12 cellular contexts compared by ENCODE assay signal in the genomic region with DNA sequence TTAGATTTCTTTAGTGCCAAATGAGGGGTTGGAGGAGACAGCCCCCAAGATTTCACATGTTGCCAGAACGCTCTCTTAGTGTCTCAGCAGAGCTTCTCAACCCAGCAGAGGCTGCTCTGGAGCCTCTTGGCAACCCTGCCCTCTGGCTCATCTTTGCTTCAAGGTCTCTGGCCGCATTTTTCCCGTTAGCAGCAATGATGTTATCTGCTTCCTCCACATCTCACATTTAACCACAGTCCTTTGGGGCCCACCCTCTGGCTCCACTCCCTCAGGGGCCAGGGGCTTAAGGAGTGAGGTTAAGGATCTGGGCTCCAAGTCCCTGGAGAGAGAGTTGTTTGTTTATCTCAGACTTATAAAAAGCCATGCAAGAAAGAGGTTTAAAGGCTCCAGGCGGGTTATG. TPM values are rescaled to one million over a fixed set of nuclear protein-coding genes. Genes with fewer than 3 reads are reported as not detected.
DNase-seq lines count a peak whose midpoint lies in the region; ATAC-seq and TF ChIP-seq lines count a peak whose summit lies in the region.
"Had no signal": no experiment of that assay in that cellular context is flagged by ENCODE, and none has a peak within 500 bp of the region (broad histone marks: within the 10 kb centered on the region; RNA-seq: fewer than 3 reads in every experiment).

No MANE protein-coding gene starts in this region.

- H3K27ac Mint-ChIP-seq in activated CD8-positive, alpha-beta memory T cell treated with anti-CD3 and anti-CD28 coated beads, Interleukin-2, amount 10 ng/mL, durations not matched to agents 7 days and 5 days = peak overlapping the region; percentile 31
- peak overlapping the region; percentile 79 for H3K27ac Mint-ChIP-seq in stimulated activated effector memory CD8-positive, alpha-beta T cell treated with anti-CD3 and anti-CD28 coated beads, Interleukin-12 subunit alpha, Interleukin-12 subunit beta, amount 100 ng/mL, for 72 hours

- H3K36me3 Mint-ChIP-seq in activated CD8-positive, alpha-beta memory T cell treated with anti-CD3 and anti-CD28 coated beads, Interleukin-2, amount 10 ng/mL, durations not matched to agents 7 days and 5 days = peaks cover 6% of the 10 kb centered on the region
- H3K36me3 Mint-ChIP-seq in stimulated activated effector memory CD8-positive, alpha-beta T cell treated with anti-CD3 and anti-CD28 coated beads, Interleukin-12 subunit alpha, Interleukin-12 subunit beta, amount 100 ng/mL, for 72 hours = peaks cover 9% of the 10 kb centered on the region

- H3K79me2 ChIP-seq in OCI-LY3 (ENCODE audit: low read length) = no peaks in the 10 kb centered on the region

- peak overlapping the region; percentile 76 for H3K4me2 ChIP-seq in OCI-LY3 (ENCODE audit: low read length)

- no peak for ATAC-seq in activated CD8-positive, alpha-beta memory T cell treated with anti-CD3 and anti-CD28 coated beads, Interleukin-2, amount 10 ng/mL, durations not matched to agents 7 days and 5 days
- no peak for ATAC-seq in stimulated activated effector memory CD8-positive, alpha-beta T cell treated with anti-CD3 and anti-CD28 coated beads, Interleukin-12 subunit alpha, Interleukin-12 subunit beta, amount 100 ng/mL, for 72 hours
- ATAC-seq in HG03565 (IDR thresholded peaks at IDR 0.05; ENCODE audit: unreplicated experiment) (no peak), HG03175 (IDR thresholded peaks at IDR 0.05; ENCODE audit: unreplicated experiment) (no peak), HG03045 (IDR thresholded peaks at IDR 0.05; ENCODE audit: unreplicated experiment) (no peak)
- ATAC-seq: heart left ventricle had no signal

- H3K4me1 ChIP-seq in OCI-LY3 (ENCODE audit: low read length) = peaks cover 43% of the 10 kb centered on the region

- H3K27me3 ChIP-seq in OCI-LY3 (ENCODE audit: low read depth, low read length) = peaks cover 29% of the 10 kb centered on the region

- H3K4me3 ChIP-seq in OCI-LY3 (ENCODE audit: low read length) (peak overlapping the region; percentile 65), cardiac fibroblast (replicated peaks in 1 of 2; ENCODE audit: low read depth in 2 of 2, low read length in 2 of 2) (no peak overlapping the region)
- H3K4me3 ChIP-seq: coronary artery, heart left ventricle had no signal

- H3K27me3 Mint-ChIP-seq in activated CD8-positive, alpha-beta memory T cell treated with anti-CD3 and anti-CD28 coated beads, Interleukin-2, amount 10 ng/mL, durations not matched to agents 7 days and 5 days = peaks cover 12% of the 10 kb centered on the region

- CTCF ChIA-PET in activated CD8-positive, alpha-beta memory T cell treated with anti-CD3 and anti-CD28 coated beads, Interleukin-2, amount 10 ng/mL, durations not matched to agents 7 days and 5 days (lab: Charles Lee) = interaction anchor here (1.1 to 1.9 kb wide), 5 partner anchors 24 to 130 kb away, joined by 3 to 10 read pairs (median 5); no protein-coding TSS in a partner anchor

- no peaks in the 10 kb centered on the region for H3K36me3 ChIP-seq in OCI-LY3 (replicated peaks; ENCODE audit: low read depth, low read length)
- H3K36me3 ChIP-seq: heart left ventricle had no signal

- H3K4me3 Mint-ChIP-seq in activated CD8-positive, alpha-beta memory T cell treated with anti-CD3 and anti-CD28 coated beads, Interleukin-2, amount 10 ng/mL, durations not matched to agents 7 days and 5 days = no peak overlapping the region
- peak overlapping the region; percentile 33 for H3K4me3 Mint-ChIP-seq in stimulated activated effector memory CD8-positive, alpha-beta T cell treated with anti-CD3 and anti-CD28 coated beads, Interleukin-12 subunit alpha, Interleukin-12 subunit beta, amount 100 ng/mL, for 72 hours

- H2AFZ ChIP-seq in OCI-LY3 (ENCODE audit: low read depth, low read length) = peak overlapping the region; percentile 78

- TF ChIP-seq CTCF in OCI-LY3 (IDR thresholded peaks at IDR 0.05; ENCODE audit: low read depth, low read length) = no peak
- TF ChIP-seq CTCF in cardiac fibroblast (IDR thresholded peaks at IDR 0.05; ENCODE audit: low read depth, low read length) = no peak

- DNase-seq in activated CD8-positive, alpha-beta memory T cell treated with anti-CD3 and anti-CD28 coated beads, Interleukin-2, amount 10 ng/mL, durations not matched to agents 7 days and 5 days = peak; percentile 52
- DNase-seq in activated CD8-positive, alpha-beta memory T cell treated with anti-CD3 and anti-CD28 coated beads, Interleukin-2, amount 50 U/mL, for 4 hours = no peak
- DNase-seq in cardiac fibroblast (ENCODE audit: low read depth in 2 of 2) = peak; percentile 11 to 23
- no peak for DNase-seq in stimulated activated effector memory CD8-positive, alpha-beta T cell treated with anti-CD3 and anti-CD28 coated beads, Interleukin-12 subunit alpha, Interleukin-12 subunit beta, amount 100 ng/mL, for 72 hours (ENCODE audit: low spot score in 2 of 2)
- DNase-seq: activated T-cell treated with anti-CD3 and anti-CD28 coated beads, Interleukin-2, amount 50 U/mL, for 1 hour; heart left ventricle; NCI-H2171 treated with DMSO at 0.1 percent for 48 hours had no signal

- H3K27ac ChIP-seq in OCI-LY3 (ENCODE audit: low read length) = no peak overlapping the region
- H3K27ac ChIP-seq: coronary artery, heart left ventricle had no signal

- peaks cover 52% of the 10 kb centered on the region for H3K4me1 Mint-ChIP-seq in activated CD8-positive, alpha-beta memory T cell treated with anti-CD3 and anti-CD28 coated beads, Interleukin-2, amount 10 ng/mL, durations not matched to agents 7 days and 5 days
- peaks cover 52% of the 10 kb centered on the region for H3K4me1 Mint-ChIP-seq in stimulated activated effector memory CD8-positive, alpha-beta T cell treated with anti-CD3 and anti-CD28 coated beads, Interleukin-12 subunit alpha, Interleukin-12 subunit beta, amount 100 ng/mL, for 72 hours

- H4K20me1 ChIP-seq in OCI-LY3 (ENCODE audit: insufficient read depth, low read length) = peaks cover 3% of the 10 kb centered on the region; the same call in 1 of the 2 replicates

- peak overlapping the region; percentile 26; the same call in 1 of the 2 replicates for H3K9ac ChIP-seq in OCI-LY3 (ENCODE audit: low read length)

- H3K9me3 Mint-ChIP-seq in activated CD8-positive, alpha-beta memory T cell treated with anti-CD3 and anti-CD28 coated beads, Interleukin-2, amount 10 ng/mL, durations not matched to agents 7 days and 5 days (ENCODE audit: low read depth) = no peaks in the 10 kb centered on the region
- no peaks in the 10 kb centered on the region for H3K9me3 Mint-ChIP-seq in stimulated activated effector memory CD8-positive, alpha-beta T cell treated with anti-CD3 and anti-CD28 coated beads, Interleukin-12 subunit alpha, Interleukin-12 subunit beta, amount 100 ng/mL, for 72 hours

- no peaks in the 10 kb centered on the region for H3K9me3 ChIP-seq in OCI-LY3 (ENCODE audit: insufficient read depth, low read length)
- H3K9me3 ChIP-seq: heart left ventricle had no signal

RNA-seq across cellular contexts. Expression of a gene that starts 3.3 kb away (rescaled TPM):
- total RNA-seq in activated CD8-positive, alpha-beta memory T cell treated with anti-CD3 and anti-CD28 coated beads, Interleukin-2, amount 10 ng/mL, durations not matched to agents 7 days and 5 days = 10 to 100 TPM; 35.7 to 40.9 TPM

Comparison
In these comparisons a context has a peak if more than half of its experiments do, and no peak if none do; other contexts are left out.
1. DNase-seq: peak in activated CD8-positive, alpha-beta memory T cell treated with anti-CD3 and anti-CD28 coated beads, Interleukin-2, amount 10 ng/mL, durations not matched to agents 7 days and 5 days (single experiment) and cardiac fibroblast (2 of 2); none in activated CD8-positive, alpha-beta memory T cell treated with anti-CD3 and anti-CD28 coated beads, Interleukin-2, amount 50 U/mL, for 4 hours (single experiment) and stimulated activated effector memory CD8-positive, alpha-beta T cell treated with anti-CD3 and anti-CD28 coated beads, Interleukin-12 subunit alpha, Interleukin-12 subunit beta, amount 100 ng/mL, for 72 hours (0 of 2).